ENCODE assay signal across 1 cellular context in the genomic region with DNA sequence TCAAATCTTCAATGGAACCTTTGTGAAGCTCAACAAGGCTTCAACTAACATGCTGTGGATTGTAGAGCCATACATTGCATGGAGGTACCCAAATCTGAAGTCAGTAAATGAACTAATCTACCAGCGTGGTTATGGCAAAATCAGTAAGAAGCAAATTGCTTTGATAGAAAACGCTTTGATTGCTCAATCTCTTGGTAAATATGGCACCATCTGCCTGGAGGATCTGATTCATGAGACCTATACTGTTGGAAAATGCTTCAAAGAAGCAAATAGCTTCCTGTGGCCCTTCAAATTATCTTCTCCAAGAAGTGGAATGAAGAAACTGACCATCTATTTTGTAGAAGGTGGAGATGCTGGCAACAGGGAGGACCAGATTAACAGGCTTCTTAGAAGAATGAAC.
TF ChIP-seq lines count a peak whose summit lies in the region.

No MANE protein-coding gene starts in this region.

TF ChIP-seq in HepG2, 621 proteins besides CTCF, POLR2A, EP300 and RAD21:
- TF ChIP-seq, protein P1, sequence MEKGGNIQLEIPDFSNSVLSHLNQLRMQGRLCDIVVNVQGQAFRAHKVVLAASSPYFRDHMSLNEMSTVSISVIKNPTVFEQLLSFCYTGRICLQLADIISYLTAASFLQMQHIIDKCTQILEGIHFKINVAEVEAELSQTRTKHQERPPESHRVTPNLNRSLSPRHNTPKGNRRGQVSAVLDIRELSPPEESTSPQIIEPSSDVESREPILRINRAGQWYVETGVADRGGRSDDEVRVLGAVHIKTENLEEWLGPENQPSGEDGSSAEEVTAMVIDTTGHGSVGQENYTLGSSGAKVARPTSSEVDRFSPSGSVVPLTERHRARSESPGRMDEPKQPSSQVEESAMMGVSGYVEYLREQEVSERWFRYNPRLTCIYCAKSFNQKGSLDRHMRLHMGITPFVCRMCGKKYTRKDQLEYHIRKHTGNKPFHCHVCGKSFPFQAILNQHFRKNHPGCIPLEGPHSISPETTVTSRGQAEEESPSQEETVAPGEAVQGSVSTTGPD (CRISPR knock-in tag; IDR thresholded peaks at IDR 0.05): no peak
- TF ChIP-seq MIXL1 (CRISPR knock-in tag; IDR thresholded peaks at IDR 0.05) (no peak), CEBPB (IDR thresholded peaks at IDR 0.05; ENCODE audit: borderline replicate concordance, low read depth, low read length) (peak; percentile 71), CEBPG (CRISPR knock-in tag; IDR thresholded peaks at IDR 0.05) (peak; percentile 58), FOXP1 (IDR thresholded peaks at IDR 0.05) (no peak), FOXP1 (CRISPR knock-in tag; IDR thresholded peaks at IDR 0.05) (no peak), ZSCAN20 (CRISPR knock-in tag; IDR thresholded peaks at IDR 0.05; ENCODE audit: borderline replicate concordance) (no peak)
